In genomic region chr13:110560606-110561334, GRCh38 we compare ENCODE assay signal across 8 cellular contexts. TPM values are rescaled to one million over a fixed set of nuclear protein-coding genes. Genes with fewer than 3 reads are reported as not detected.
DNase-seq lines count a peak whose midpoint lies in the region; ATAC-seq and TF ChIP-seq lines count a peak whose summit lies in the region.

No MANE protein-coding gene starts in this region.

- intact Hi-C loops in left ventricle myocardium inferior (cut with micrococcal nuclease) = no loop called here

- H3K4me3 ChIP-seq in BJ (ENCODE audit: low read depth, low read length) = peak overlapping the region; percentile 87
- H3K4me3 ChIP-seq in left ventricle myocardium inferior = peak overlapping the region; percentile 92
- peak overlapping the region; percentile 93 for H3K4me3 ChIP-seq in rectal smooth muscle tissue (ENCODE audit: low read length)

- peaks cover 2% of the 10 kb centered on the region; the same call in 1 of the 2 replicates for H3K36me3 ChIP-seq in BJ (ENCODE audit: control insufficient read depth, insufficient read depth, low read length)
- no peaks in the 10 kb centered on the region for H3K36me3 ChIP-seq in left ventricle myocardium inferior
- H3K36me3 ChIP-seq in rectal smooth muscle tissue (ENCODE audit: control insufficient read depth, insufficient read depth, low read length) = no peaks in the 10 kb centered on the region

- POLR2A ChIA-PET in BJ (lab: Charles Lee) = no interaction called here

- peaks cover 44% of the 10 kb centered on the region for H3K4me1 Mint-ChIP-seq in activated naive CD4-positive, alpha-beta T cell treated with anti-CD3 and anti-CD28 coated beads, Interleukin-2, amount 10 ng/mL, durations not matched to agents 7 days and 5 days

- H3K27ac ChIP-seq in left ventricle myocardium inferior (replicated peaks) (peak overlapping the region; percentile 96), rectal smooth muscle tissue (ENCODE audit: low read depth, low read length) (peak overlapping the region; percentile 92)

- H3K36me3 Mint-ChIP-seq in activated naive CD4-positive, alpha-beta T cell treated with anti-CD3 and anti-CD28 coated beads, Interleukin-2, amount 10 ng/mL, durations not matched to agents 7 days and 5 days = peaks cover 10% of the 10 kb centered on the region

- CTCF ChIA-PET in BJ (lab: Yijun Ruan, JAX) = interaction anchor here (1.0 to 1.7 kb wide), 2 partner anchors 49 to 339 kb away, joined by 3 to 5 read pairs; no protein-coding TSS in a partner anchor
- CTCF ChIA-PET in activated naive CD4-positive, alpha-beta T cell treated with anti-CD3 and anti-CD28 coated beads, Interleukin-2, amount 10 ng/mL, durations not matched to agents 7 days and 5 days (lab: Charles Lee) = interaction anchor here (0.9 to 1.6 kb wide), 2 partner anchors 12 to 55 kb away, joined by 3 to 4 read pairs; partner anchors contain the start of gene NAXD

- peaks cover 54% of the 10 kb centered on the region for H3K27me3 Mint-ChIP-seq in activated naive CD4-positive, alpha-beta T cell treated with anti-CD3 and anti-CD28 coated beads, Interleukin-2, amount 10 ng/mL, durations not matched to agents 7 days and 5 days

- DNase-seq in BJ (ENCODE audit: low read depth) (no peak), HT-29 (ENCODE audit: low spot score) (peak; percentile 80), left ventricle myocardium inferior (peak; percentile 29), NCI-H1092 (lab: John Stamatoyannopoulos, UW) (no peak)
- DNase-seq in activated naive CD4-positive, alpha-beta T cell treated with anti-CD3 and anti-CD28 coated beads, Interleukin-2, amount 10 ng/mL, durations not matched to agents 7 days and 5 days = peak; percentile 27

- peak overlapping the region; percentile 79 for H3K4me3 Mint-ChIP-seq in activated naive CD4-positive, alpha-beta T cell treated with anti-CD3 and anti-CD28 coated beads, Interleukin-2, amount 10 ng/mL, durations not matched to agents 7 days and 5 days

- no peaks in the 10 kb centered on the region for H3K9me3 ChIP-seq in left ventricle myocardium inferior (replicated peaks)

- TF ChIP-seq CTCF in BJ (IDR thresholded peaks at IDR 0.05; ENCODE audit: insufficient read depth, low read depth, low read length) = no peak
- no peak for TF ChIP-seq CTCF in left ventricle myocardium inferior (IDR thresholded peaks at IDR 0.05; ENCODE audit: borderline replicate concordance)

- H3K27ac Mint-ChIP-seq in activated naive CD4-positive, alpha-beta T cell treated with anti-CD3 and anti-CD28 coated beads, Interleukin-2, amount 10 ng/mL, durations not matched to agents 7 days and 5 days = peak overlapping the region; percentile 58

- H3K27me3 ChIP-seq in BJ (ENCODE audit: control insufficient read depth, insufficient read depth, low read length) (peaks cover 4% of the 10 kb centered on the region; the same call in 1 of the 2 replicates), left ventricle myocardium inferior (ENCODE audit: low read depth) (no peaks in the 10 kb centered on the region), rectal smooth muscle tissue (ENCODE audit: control insufficient read depth, insufficient read depth, low read length) (no peaks in the 10 kb centered on the region)

- H3K4me1 ChIP-seq in left ventricle myocardium inferior (peaks cover 49% of the 10 kb centered on the region), rectal smooth muscle tissue (ENCODE audit: control insufficient read depth, insufficient read depth, low read length) (peaks cover 14% of the 10 kb centered on the region)

- peak overlapping the region; percentile 88 for H3K9ac ChIP-seq in rectal smooth muscle tissue (ENCODE audit: low read length)

- no peaks in the 10 kb centered on the region for H3K9me3 Mint-ChIP-seq in activated naive CD4-positive, alpha-beta T cell treated with anti-CD3 and anti-CD28 coated beads, Interleukin-2, amount 10 ng/mL, durations not matched to agents 7 days and 5 days

- peak; percentile 7 for ATAC-seq in GM18861 (IDR thresholded peaks at IDR 0.05; ENCODE audit: unreplicated experiment)
- ATAC-seq in HG03025 (IDR thresholded peaks at IDR 0.05; ENCODE audit: low FRiP score, unreplicated experiment) = no peak

RNA-seq across cellular contexts. Expression of gene RAB20, which starts 0.8 kb away (rescaled TPM):
- polyA plus RNA-seq in BJ (2011; rRNA removed) = 2.5 and 4.9 TPM in 2 replicates
- 1.1 and 1.7 TPM in 2 replicates for polyA minus RNA-seq in BJ (2011; rRNA and poly(A)+ RNA removed)
- total RNA-seq in HT-29 (2014; rRNA removed; shearing (Covaris generic)) = 145 and 147 TPM in 2 replicates
- 13.8 TPM for total RNA-seq in left ventricle myocardium inferior

RNA-seq across cellular contexts. Expression of gene NAXD, which starts 54.6 kb away (rescaled TPM):
- 29.1 and 38.7 TPM in 2 replicates for polyA plus RNA-seq in BJ (2011; rRNA removed)
- polyA minus RNA-seq in BJ (2011; rRNA and poly(A)+ RNA removed) = 11.8 and 18.4 TPM in 2 replicates
- total RNA-seq in HT-29 (2014; rRNA removed; shearing (Covaris generic)) = 43.3 and 44.5 TPM in 2 replicates
- 28.0 TPM for total RNA-seq in left ventricle myocardium inferior

Comparison
In these comparisons a context has a peak if more than half of its experiments do, and no peak if none do; other contexts are left out.
1. DNase-seq: peak in HT-29 (single experiment), activated naive CD4-positive, alpha-beta T cell treated with anti-CD3 and anti-CD28 coated beads, Interleukin-2, amount 10 ng/mL, durations not matched to agents 7 days and 5 days (single experiment) and left ventricle myocardium inferior (single experiment); none in BJ (single experiment) and NCI-H1092 (single experiment).
2. Peak in every context shown above with its lines, with median percentiles within 50 percentile points of each other: H3K4me3 ChIP-seq.